In genomic region chr5:135041145-135041587, GRCh38 we compare ENCODE assay signal across 30 cellular contexts. TPM values are rescaled to one million over a fixed set of nuclear protein-coding genes. Genes with fewer than 3 reads are reported as not detected.
DNase-seq lines count a peak whose midpoint lies in the region; FAIRE-seq and TF ChIP-seq lines count a peak whose summit lies in the region.
"Had no signal": no experiment of that assay in that cellular context is flagged by ENCODE, and none has a peak within 500 bp of the region (broad histone marks: within the 10 kb centered on the region; RNA-seq: fewer than 3 reads in every experiment).

No MANE protein-coding gene starts in this region.

- peaks cover 22% of the 10 kb centered on the region for H3K4me1 ChIP-seq in HUES6 (ENCODE audit: control insufficient read depth, insufficient read depth, low read length)
- no peaks in the 10 kb centered on the region for H3K4me1 ChIP-seq in astrocyte (ENCODE audit: insufficient read depth, low read length)
- H3K4me1 ChIP-seq in stomach, result peaks cover 21 to 40% (median 32%) of the 10 kb centered on the region in 4 donors
- H3K4me1 ChIP-seq: SJCRH30 had no signal

- FAIRE-seq in astrocyte (lab: Jason Lieb, UNC), result no peak
- FAIRE-seq: GM12892 had no signal

- intact Hi-C loops in stomach (cut with DNase I; ENCODE audit: low total_unique reads), result no loop called here
- intact Hi-C loops in dorsolateral prefrontal cortex (cut with DNase I), result no loop called here

- TF ChIP-seq EP300 in stomach (IDR thresholded peaks at IDR 0.05), result no peak

- H3K9me3 ChIP-seq in HUES6 (ENCODE audit: control insufficient read depth, insufficient read depth, low read depth, low read length), result no peaks in the 10 kb centered on the region
- H3K9me3 ChIP-seq in astrocyte (ENCODE audit: insufficient read depth, low read depth, low read length), result no peaks in the 10 kb centered on the region
- H3K9me3 ChIP-seq in stomach, result no peaks in the 10 kb centered on the region
- H3K9me3 ChIP-seq: colonic mucosa, right atrium auricular region, SJCRH30, vagina had no signal

- H3K36me3 Mint-ChIP-seq in astrocyte (ENCODE audit: low read depth, unreplicated experiment) (peaks cover 6% of the 10 kb centered on the region), mesothelial cell of epicardium (no peaks in the 10 kb centered on the region)
- H3K36me3 Mint-ChIP-seq: activated naive CD8-positive, alpha-beta T cell treated with anti-CD3 and anti-CD28 coated beads, Interleukin-2, amount 10 ng/mL, durations not matched to agents 7 days and 5 days had no signal

- H3K27ac ChIP-seq in HUES6 (ENCODE audit: low read depth, low read length) (no peak overlapping the region), astrocyte (ENCODE audit: low read depth, low read length) (no peak overlapping the region), stomach (peak overlapping the region in 3 of 5 donors; percentile 94), dorsolateral prefrontal cortex (no peak overlapping the region)
- H3K27ac ChIP-seq: BLaER1, cardiac muscle cell, colonic mucosa, parathyroid adenoma, right atrium auricular region, SJCRH30, vagina, WERI-Rb-1 had no signal

- no peak overlapping the region for H2AFZ ChIP-seq in astrocyte (ENCODE audit: low read depth, low read length)
- H2AFZ ChIP-seq: parathyroid adenoma had no signal

- H3K36me3 ChIP-seq in HUES6 (ENCODE audit: control insufficient read depth, insufficient read depth, low read length) (no peaks in the 10 kb centered on the region), astrocyte (ENCODE audit: insufficient read depth, low read length) (no peaks in the 10 kb centered on the region), stomach (no peaks in the 10 kb centered on the region)
- H3K36me3 ChIP-seq: BLaER1, cardiac muscle cell, colonic mucosa, right atrium auricular region, SJCRH30, vagina, WERI-Rb-1 had no signal

- H4K20me1 ChIP-seq in astrocyte (ENCODE audit: insufficient read depth, low read length), result peaks cover 16% of the 10 kb centered on the region

- H3K4me2 ChIP-seq in astrocyte (ENCODE audit: low read length), result no peak overlapping the region
- H3K4me2 ChIP-seq: BLaER1 had no signal

- peak overlapping the region; percentile 47 for H3K4me3 ChIP-seq in HUES6 (ENCODE audit: low read depth, low read length)
- no peak overlapping the region for H3K4me3 ChIP-seq in astrocyte (ENCODE audit: insufficient read depth, low read depth, low read length)
- H3K4me3 ChIP-seq in stomach, result peak overlapping the region in 1 of 4 donors; percentile 48
- H3K4me3 ChIP-seq in dorsolateral prefrontal cortex, result no peak overlapping the region
- H3K4me3 ChIP-seq: BLaER1, cardiac muscle cell, colonic mucosa, right atrium auricular region, SJCRH30, vagina had no signal

- TF ChIP-seq POLR2A in stomach (IDR thresholded peaks at IDR 0.05), result no peak

- TF ChIP-seq CTCF in astrocyte (IDR thresholded peaks at IDR 0.05; ENCODE audit: insufficient read depth, low read depth, low read length) (no peak), mesothelial cell of epicardium (IDR thresholded peaks at IDR 0.05; ENCODE audit: unreplicated experiment) (no peak), stomach (IDR thresholded peaks at IDR 0.05) (no peak), dorsolateral prefrontal cortex (IDR thresholded peaks at IDR 0.05 in 54 of 56, conservative IDR thresholded peaks at IDR 0.05 in 2 of 56; ENCODE audit: low read depth in 1 of 56, partially characterized antibody in 56 of 56) (no peak)

- H3K27ac Mint-ChIP-seq in astrocyte (ENCODE audit: unreplicated experiment) (peak overlapping the region; percentile 41), mesothelial cell of epicardium (peak overlapping the region; percentile 85)
- H3K27ac Mint-ChIP-seq: activated CD4-positive, alpha-beta T cell treated with anti-CD3 and anti-CD28 coated beads, Interleukin-2, amount 10 ng/mL, durations not matched to agents 7 days and 5 days; activated naive CD8-positive, alpha-beta T cell treated with anti-CD3 and anti-CD28 coated beads, Interleukin-2, amount 10 ng/mL, durations not matched to agents 7 days and 5 days; nephron progenitor cell; stimulated activated naive CD8-positive, alpha-beta T cell treated with anti-CD3 and anti-CD28 coated beads, Interleukin-15, amount 100 ng/mL, for 72 hours had no signal

- DNase-seq in astrocyte (ENCODE audit: low read depth) (no peak), mesothelial cell of epicardium (ENCODE audit: low spot score in 2 of 2, unreplicated experiment in 2 of 2) (no peak), stomach (no peak), NCI-H2227 (lab: John Stamatoyannopoulos, UW; ENCODE audit: unreplicated experiment) (no peak), dorsolateral prefrontal cortex (no peak), OCI-M1 (lab: John Stamatoyannopoulos, UW) (no peak)
- DNase-seq: activated CD4-positive, alpha-beta T cell treated with anti-CD3 and anti-CD28 coated beads, Interleukin-2, amount 10 ng/mL, durations not matched to agents 7 days and 5 days; activated gamma-delta T cell treated with Interleukin-2 at 50 U/mL for 16 hours; colonic mucosa; effector memory CD4-positive, alpha-beta T cell; foreskin fibroblast; midbrain; NCI-H1694; NCI-H82; SJCRH30; stimulated activated CD8-positive, alpha-beta memory T cell treated with anti-CD3 and anti-CD28 coated beads, Interleukin-4, amount 100 ng/mL, for 48 hours; stimulated activated naive CD8-positive, alpha-beta T cell treated with anti-CD3 and anti-CD28 coated beads, Interleukin-15, amount 100 ng/mL, for 72 hours; SW 1271; WERI-Rb-1 had no signal

- H3K4me3 Mint-ChIP-seq in astrocyte (ENCODE audit: unreplicated experiment) (no peak overlapping the region), mesothelial cell of epicardium (peak overlapping the region; percentile 58)
- H3K4me3 Mint-ChIP-seq: activated CD4-positive, alpha-beta T cell treated with anti-CD3 and anti-CD28 coated beads, Interleukin-2, amount 10 ng/mL, durations not matched to agents 7 days and 5 days; nephron progenitor cell had no signal

- H3K4me1 Mint-ChIP-seq in astrocyte (ENCODE audit: low read depth, unreplicated experiment) (no peaks in the 10 kb centered on the region), mesothelial cell of epicardium (peaks cover 6% of the 10 kb centered on the region)
- H3K4me1 Mint-ChIP-seq: activated CD4-positive, alpha-beta T cell treated with anti-CD3 and anti-CD28 coated beads, Interleukin-2, amount 10 ng/mL, durations not matched to agents 7 days and 5 days; nephron progenitor cell had no signal

- H3K9me3 Mint-ChIP-seq in astrocyte (ENCODE audit: unreplicated experiment) (peaks cover 9% of the 10 kb centered on the region), mesothelial cell of epicardium (no peaks in the 10 kb centered on the region)
- H3K9me3 Mint-ChIP-seq: activated CD4-positive, alpha-beta T cell treated with anti-CD3 and anti-CD28 coated beads, Interleukin-2, amount 10 ng/mL, durations not matched to agents 7 days and 5 days; activated naive CD8-positive, alpha-beta T cell treated with anti-CD3 and anti-CD28 coated beads, Interleukin-2, amount 10 ng/mL, durations not matched to agents 7 days and 5 days; nephron progenitor cell; stimulated activated naive CD8-positive, alpha-beta T cell treated with anti-CD3 and anti-CD28 coated beads, Interleukin-15, amount 100 ng/mL, for 72 hours had no signal

- H3K27me3 ChIP-seq in HUES6 (ENCODE audit: control insufficient read depth, insufficient read depth, low read length), result peaks cover 100% of the 10 kb centered on the region
- H3K27me3 ChIP-seq in astrocyte (ENCODE audit: insufficient read depth, low read length), result peaks cover 97% of the 10 kb centered on the region
- H3K27me3 ChIP-seq in stomach, result peaks cover 7 to 99% (median 55%) of the 10 kb centered on the region in 3 donors
- H3K27me3 ChIP-seq in dorsolateral prefrontal cortex, result peaks cover 13 to 100% (median 94%) of the 10 kb centered on the region in 45 donors
- H3K27me3 ChIP-seq: SJCRH30 had no signal

- H3K27me3 Mint-ChIP-seq in astrocyte (ENCODE audit: low read depth, unreplicated experiment) (peaks cover 86% of the 10 kb centered on the region), mesothelial cell of epicardium (ENCODE audit: low read depth) (peaks cover 96% of the 10 kb centered on the region)

- H3K79me2 ChIP-seq in astrocyte (ENCODE audit: insufficient read depth, low read length), result no peaks in the 10 kb centered on the region
- H3K79me2 ChIP-seq: parathyroid adenoma had no signal

- WGBS in stomach, 5 donors, result 44 to 72% (median 60%) methylated on average over 10 to 12 of the region's 12 CpGs

- no peak overlapping the region for H3K9ac ChIP-seq in HUES6 (ENCODE audit: low read length)
- no peak overlapping the region for H3K9ac ChIP-seq in astrocyte (ENCODE audit: low read length)
- H3K9ac ChIP-seq: BLaER1, parathyroid adenoma had no signal

RNA-seq across cellular contexts. Expression of gene PITX1, which starts 7.1 kb away (rescaled TPM):
- 0.52 TPM in 1 of 2 replicates, not detected in the other for total RNA-seq in astrocyte
- 80.2 to 89.6 TPM (median 88.0 TPM) in 3 replicates for total RNA-seq in mesothelial cell of epicardium
- total RNA-seq in stomach, result 10 to 100 TPM; 30.3 to 91.1 (median 42.6) TPM
- polyA plus RNA-seq in stomach, result 100 to 1,000 TPM in 1 of 3 donors, 10 to 100 TPM in 2; 31.6 to 149 (median 48.7) TPM
- under 1 TPM in 1 of 120 experiments, not detected in 119; 0.59 TPM for total RNA-seq in dorsolateral prefrontal cortex
- total RNA-seq: activated CD4-positive, alpha-beta T cell treated with anti-CD3 and anti-CD28 coated beads, Interleukin-2, amount 10 ng/mL, durations not matched to agents 7 days and 5 days; activated naive CD8-positive, alpha-beta T cell treated with anti-CD3 and anti-CD28 coated beads, Interleukin-2, amount 10 ng/mL, durations not matched to agents 7 days and 5 days; cardiac muscle cell; kidney epithelial cell; right atrium auricular region; RPMI7951 had no signal

Comparison
In these comparisons a context has a peak if more than half of its experiments do, and no peak if none do; other contexts are left out.
1. H3K27ac ChIP-seq: peak in stomach (3 of 5); none in HUES6 (single experiment), astrocyte (single experiment) and dorsolateral prefrontal cortex (0 of 59).
2. RNA of gene PITX1, which starts 7.1 kb away (total RNA-seq): 80.2 to 89.6 TPM in mesothelial cell of epicardium and 30.3 to 91.1 TPM in stomach; 0.52 TPM in astrocyte and 0.59 TPM in dorsolateral prefrontal cortex; every median in the first group is over 10 times any median in the second.